Comparison of ENCODE assay signal across 13 cellular contexts in genomic region chr4:138892483-138893386, GRCh38.
DNase-seq lines count a peak whose midpoint lies in the region; ATAC-seq and TF ChIP-seq lines count a peak whose summit lies in the region.
"Had no signal": no experiment of that assay in that cellular context is flagged by ENCODE, and none has a peak within 500 bp of the region (broad histone marks: within the 10 kb centered on the region; RNA-seq: fewer than 3 reads in every experiment).

No MANE protein-coding gene starts in this region.

- no peak overlapping the region for H3K9ac ChIP-seq in SK-N-MC (ENCODE audit: insufficient read length)

- H3K9me2 ChIP-seq in GM23338 (ENCODE audit: insufficient read depth), result no peaks in the 10 kb centered on the region

- 94 to 96% (median 95%) methylated on average over 13 of the region's 13 CpGs for WGBS in heart left ventricle, 4 donors

- peak overlapping the region; percentile 52; the same call in 1 of the 2 replicates for H3K4me2 ChIP-seq in GM23338

- no peaks in the 10 kb centered on the region for H3F3A ChIP-seq in GM23338 (replicated peaks; ENCODE audit: low read depth)

- H3K27ac ChIP-seq in GM23338 (ENCODE audit: low read depth), result no peak overlapping the region
- H3K27ac ChIP-seq in SK-N-MC, result peak overlapping the region; percentile 79
- no peak overlapping the region for H3K27ac ChIP-seq in heart left ventricle
- H3K27ac ChIP-seq: heart right ventricle, neutrophil had no signal

- H4K20me1 ChIP-seq in GM23338 (replicated peaks; ENCODE audit: insufficient read depth), result no peaks in the 10 kb centered on the region

- no peaks in the 10 kb centered on the region for H3K9me3 ChIP-seq in SK-N-MC (ENCODE audit: low read depth, low read length)
- H3K9me3 ChIP-seq in heart left ventricle, result no peaks in the 10 kb centered on the region
- H3K9me3 ChIP-seq: heart right ventricle, neutrophil had no signal

- H3K4me3 Mint-ChIP-seq in activated CD8-positive, alpha-beta T cell treated with anti-CD3 and anti-CD28 coated beads for 36 hours, result no peak overlapping the region
- no peak overlapping the region for H3K4me3 Mint-ChIP-seq in activated CD8-positive, alpha-beta T cell treated with anti-CD3 and anti-CD28 coated beads, Interleukin-2, amount 10 ng/mL, durations not matched to agents 7 days and 5 days
- H3K4me3 Mint-ChIP-seq in GM23338, result no peak overlapping the region

- no peak for TF ChIP-seq CTCF in activated CD8-positive, alpha-beta T cell treated with anti-CD3 and anti-CD28 coated beads for 36 hours (IDR thresholded peaks at IDR 0.05)
- no peak for TF ChIP-seq CTCF in GM23338 (conservative IDR thresholded peaks at IDR 0.05; ENCODE audit: low read depth in 2 of 2)
- TF ChIP-seq CTCF in heart left ventricle (IDR thresholded peaks at IDR 0.05), result no peak

- CTCF ChIA-PET in activated CD8-positive, alpha-beta T cell treated with anti-CD3 and anti-CD28 coated beads for 36 hours (lab: Charles Lee), result no interaction called here
- CTCF ChIA-PET in activated CD8-positive, alpha-beta T cell treated with anti-CD3 and anti-CD28 coated beads, Interleukin-2, amount 10 ng/mL, durations not matched to agents 7 days and 5 days (lab: Charles Lee), result no interaction called here

- no peaks in the 10 kb centered on the region for H3K36me3 Mint-ChIP-seq in activated CD8-positive, alpha-beta T cell treated with anti-CD3 and anti-CD28 coated beads for 36 hours (ENCODE audit: low read depth)
- no peaks in the 10 kb centered on the region for H3K36me3 Mint-ChIP-seq in activated CD8-positive, alpha-beta T cell treated with anti-CD3 and anti-CD28 coated beads, Interleukin-2, amount 10 ng/mL, durations not matched to agents 7 days and 5 days (ENCODE audit: low read depth)
- peaks cover 12% of the 10 kb centered on the region; the same call in 2 of the 3 replicates for H3K36me3 Mint-ChIP-seq in GM23338 (ENCODE audit: low read depth)

- H2AFZ ChIP-seq in GM23338, result no peak overlapping the region

- H3K27me3 Mint-ChIP-seq in activated CD8-positive, alpha-beta T cell treated with anti-CD3 and anti-CD28 coated beads for 36 hours, result peaks cover 9% of the 10 kb centered on the region
- peaks cover 7% of the 10 kb centered on the region for H3K27me3 Mint-ChIP-seq in activated CD8-positive, alpha-beta T cell treated with anti-CD3 and anti-CD28 coated beads, Interleukin-2, amount 10 ng/mL, durations not matched to agents 7 days and 5 days (ENCODE audit: low read depth)
- peaks cover 6% of the 10 kb centered on the region for H3K27me3 Mint-ChIP-seq in GM23338 (ENCODE audit: insufficient read depth, low read depth, poor library complexity)

- H3K4me1 ChIP-seq in GM23338 (ENCODE audit: insufficient read depth) (peaks cover 29% of the 10 kb centered on the region), heart left ventricle (peaks cover 0 to 3% (median 0%) of the 10 kb centered on the region in 12 donors)

- ATAC-seq in activated CD8-positive, alpha-beta T cell treated with anti-CD3 and anti-CD28 coated beads for 36 hours, result peak; percentile 42
- ATAC-seq in activated CD8-positive, alpha-beta T cell treated with anti-CD3 and anti-CD28 coated beads, Interleukin-2, amount 10 ng/mL, durations not matched to agents 7 days and 5 days, result no peak
- no peak for ATAC-seq in GM23338
- ATAC-seq in HG03342 (IDR thresholded peaks at IDR 0.05; ENCODE audit: unreplicated experiment), result no peak
- ATAC-seq in heart left ventricle, result no peak
- no peak for ATAC-seq in HG02610 (IDR thresholded peaks at IDR 0.05; ENCODE audit: unreplicated experiment)
- ATAC-seq: heart right ventricle had no signal

- POLR2A ChIA-PET in activated CD8-positive, alpha-beta T cell treated with anti-CD3 and anti-CD28 coated beads for 36 hours (lab: Charles Lee), result no interaction called here
- POLR2A ChIA-PET in activated CD8-positive, alpha-beta T cell treated with anti-CD3 and anti-CD28 coated beads, Interleukin-2, amount 10 ng/mL, durations not matched to agents 7 days and 5 days (lab: Charles Lee), result no interaction called here

- H3K27me3 ChIP-seq in GM23338 (ENCODE audit: insufficient read depth), result no peaks in the 10 kb centered on the region
- no peaks in the 10 kb centered on the region for H3K27me3 ChIP-seq in heart left ventricle
- H3K27me3 ChIP-seq: heart right ventricle had no signal

- peaks cover 8% of the 10 kb centered on the region for H3K4me1 Mint-ChIP-seq in activated CD8-positive, alpha-beta T cell treated with anti-CD3 and anti-CD28 coated beads for 36 hours (ENCODE audit: low read depth)
- H3K4me1 Mint-ChIP-seq in activated CD8-positive, alpha-beta T cell treated with anti-CD3 and anti-CD28 coated beads, Interleukin-2, amount 10 ng/mL, durations not matched to agents 7 days and 5 days (ENCODE audit: low read depth), result peaks cover 2% of the 10 kb centered on the region
- peaks cover 33% of the 10 kb centered on the region for H3K4me1 Mint-ChIP-seq in GM23338

- TF ChIP-seq POLR2A in heart left ventricle (IDR thresholded peaks at IDR 0.05), result no peak

- no peak for DNase-seq in activated CD8-positive, alpha-beta T cell treated with anti-CD3 and anti-CD28 coated beads for 36 hours
- DNase-seq in activated CD8-positive, alpha-beta T cell treated with anti-CD3 and anti-CD28 coated beads, Interleukin-2, amount 10 ng/mL, durations not matched to agents 7 days and 5 days, result no peak
- DNase-seq in GM23338 (ENCODE audit: low spot score) (no peak), SK-N-MC (ENCODE audit: low read depth, low spot score) (no peak), putamen (ENCODE audit: low spot score) (peak; percentile 72), heart left ventricle (no peak)
- DNase-seq: anterior cingulate cortex; effector CD4-positive, alpha-beta T cell; heart right ventricle; T-helper 1 cell had no signal

- no peak overlapping the region for H3K27ac Mint-ChIP-seq in activated CD8-positive, alpha-beta T cell treated with anti-CD3 and anti-CD28 coated beads for 36 hours
- no peak overlapping the region for H3K27ac Mint-ChIP-seq in activated CD8-positive, alpha-beta T cell treated with anti-CD3 and anti-CD28 coated beads, Interleukin-2, amount 10 ng/mL, durations not matched to agents 7 days and 5 days
- no peak overlapping the region for H3K27ac Mint-ChIP-seq in GM23338

- H3K9me3 Mint-ChIP-seq in activated CD8-positive, alpha-beta T cell treated with anti-CD3 and anti-CD28 coated beads for 36 hours, result no peaks in the 10 kb centered on the region
- H3K9me3 Mint-ChIP-seq in activated CD8-positive, alpha-beta T cell treated with anti-CD3 and anti-CD28 coated beads, Interleukin-2, amount 10 ng/mL, durations not matched to agents 7 days and 5 days (ENCODE audit: insufficient read depth), result no peaks in the 10 kb centered on the region
- H3K9me3 Mint-ChIP-seq in GM23338, result peaks cover 12% of the 10 kb centered on the region

- intact Hi-C loops in activated CD8-positive, alpha-beta T cell treated with anti-CD3 and anti-CD28 coated beads for 36 hours (cut with micrococcal nuclease), result no loop called here
- intact Hi-C loops in heart left ventricle (cut with DNase I), result no loop called here

- H3K79me2 ChIP-seq in GM23338 (replicated peaks; ENCODE audit: insufficient read depth), result no peaks in the 10 kb centered on the region

- peaks cover under 1% of the 10 kb centered on the region; the same call in 1 of the 2 replicates for H3K36me3 ChIP-seq in GM23338 (ENCODE audit: insufficient read depth)
- H3K36me3 ChIP-seq in SK-N-MC (ENCODE audit: insufficient read depth, low read length), result no peaks in the 10 kb centered on the region
- H3K36me3 ChIP-seq in heart left ventricle, result no peaks in the 10 kb centered on the region
- H3K36me3 ChIP-seq: heart right ventricle, neutrophil had no signal

- H3K4me3 ChIP-seq in GM23338 (no peak overlapping the region), SK-N-MC (no peak overlapping the region), heart left ventricle (no peak overlapping the region)
- H3K4me3 ChIP-seq: heart right ventricle had no signal

TF ChIP-seq in GM23338, 12 proteins besides CTCF, POLR2A, EP300 and RAD21:
- TF ChIP-seq EZH2 (IDR thresholded peaks at IDR 0.05; ENCODE audit: low read depth, unreplicated experiment), result no peak
- no peak for TF ChIP-seq NANOG (IDR thresholded peaks at IDR 0.05; ENCODE audit: borderline replicate concordance)
- TF ChIP-seq ETS1 (IDR thresholded peaks at IDR 0.05), result no peak
- TF ChIP-seq POLR2AphosphoS5 (IDR thresholded peaks at IDR 0.05; ENCODE audit: low read depth), result no peak
TF ChIP-seq in GM23338: peak in this region for 0.
